8 cellular contexts compared by ENCODE assay signal in genomic region chr3:178083906-178084823, GRCh38.
DNase-seq lines count a peak whose midpoint lies in the region; ATAC-seq and TF ChIP-seq lines count a peak whose summit lies in the region.

No MANE protein-coding gene starts in this region.

- TF ChIP-seq CTCF in AG09309 (IDR thresholded peaks at IDR 0.05; ENCODE audit: control insufficient read depth, insufficient read depth, low read depth, low read length, missing control alignments) (peak; percentile 54), fibroblast of the aortic adventitia (IDR thresholded peaks at IDR 0.05; ENCODE audit: insufficient read depth, low read length) (peak; percentile 64), psoas muscle (IDR thresholded peaks at IDR 0.05) (peak; percentile 61)

- H3K9me3 ChIP-seq in HUES64 (ENCODE audit: insufficient read depth, low read depth, low read length): no peaks in the 10 kb centered on the region
- H3K9me3 ChIP-seq in psoas muscle: no peaks in the 10 kb centered on the region

- H3K4me1 ChIP-seq in HUES64 (ENCODE audit: insufficient read depth, low read length): peaks cover 18% of the 10 kb centered on the region
- H3K4me1 ChIP-seq in psoas muscle: peaks cover 31% of the 10 kb centered on the region

- intact Hi-C loops in psoas muscle (cut with DNase I): no loop called here

- no peak overlapping the region for H3K4me3 ChIP-seq in AG09309 (ENCODE audit: control insufficient read depth, low read depth, low read length)
- no peak overlapping the region for H3K4me3 ChIP-seq in HUES64 (ENCODE audit: low read length)
- H3K4me3 ChIP-seq in fibroblast of the aortic adventitia (ENCODE audit: low read depth, low read length): no peak overlapping the region
- H3K4me3 ChIP-seq in psoas muscle: peak overlapping the region; percentile 35

- H3K36me3 ChIP-seq in HUES64 (ENCODE audit: insufficient read depth, low read length): no peaks in the 10 kb centered on the region
- no peaks in the 10 kb centered on the region for H3K36me3 ChIP-seq in psoas muscle (ENCODE audit: insufficient read depth in 1 of 2, low read depth in 1 of 2)

- 70% methylated on average over 5 of the region's 6 CpGs for WGBS in HUES64
- WGBS in psoas muscle, 3 donors: 30 to 42% (median 41%) methylated on average over 6 of the region's 6 CpGs

- no peak overlapping the region for H3K4me3 Mint-ChIP-seq in activated CD8-positive, alpha-beta memory T cell treated with anti-CD3 and anti-CD28 coated beads, Interleukin-2, amount 10 ng/mL, durations not matched to agents 7 days and 5 days
- no peak overlapping the region for H3K4me3 Mint-ChIP-seq in stimulated activated memory B cell treated with anti-CD40 and anti-IgM and Interleukin-4, amounts not matched to agents 10 μg/mL and 1 μg/mL and 100 μg/mL, for 72 hours

- H3K27ac Mint-ChIP-seq in activated CD8-positive, alpha-beta memory T cell treated with anti-CD3 and anti-CD28 coated beads, Interleukin-2, amount 10 ng/mL, durations not matched to agents 7 days and 5 days: no peak overlapping the region
- no peak overlapping the region for H3K27ac Mint-ChIP-seq in stimulated activated memory B cell treated with anti-CD40 and anti-IgM and Interleukin-4, amounts not matched to agents 10 μg/mL and 1 μg/mL and 100 μg/mL, for 72 hours

- H3K27ac ChIP-seq in HUES64 (ENCODE audit: low read depth, low read length): 0 out of 2 replicates have a peak overlapping the region, but pooled peaks have one; percentile 12
- peak overlapping the region; percentile 63 for H3K27ac ChIP-seq in psoas muscle

- no peaks in the 10 kb centered on the region for H3K36me3 Mint-ChIP-seq in activated CD8-positive, alpha-beta memory T cell treated with anti-CD3 and anti-CD28 coated beads, Interleukin-2, amount 10 ng/mL, durations not matched to agents 7 days and 5 days
- no peaks in the 10 kb centered on the region for H3K36me3 Mint-ChIP-seq in stimulated activated memory B cell treated with anti-CD40 and anti-IgM and Interleukin-4, amounts not matched to agents 10 μg/mL and 1 μg/mL and 100 μg/mL, for 72 hours

- ATAC-seq in psoas muscle: peak in 3 of 4 donors; percentile 57 to 87 (median 79)
- no peak for ATAC-seq in activated CD8-positive, alpha-beta memory T cell treated with anti-CD3 and anti-CD28 coated beads, Interleukin-2, amount 10 ng/mL, durations not matched to agents 7 days and 5 days
- no peak for ATAC-seq in stimulated activated memory B cell treated with anti-CD40 and anti-IgM and Interleukin-4, amounts not matched to agents 10 μg/mL and 1 μg/mL and 100 μg/mL, for 72 hours

- H3K9me3 Mint-ChIP-seq in activated CD8-positive, alpha-beta memory T cell treated with anti-CD3 and anti-CD28 coated beads, Interleukin-2, amount 10 ng/mL, durations not matched to agents 7 days and 5 days (ENCODE audit: low read depth): no peaks in the 10 kb centered on the region
- H3K9me3 Mint-ChIP-seq in stimulated activated memory B cell treated with anti-CD40 and anti-IgM and Interleukin-4, amounts not matched to agents 10 μg/mL and 1 μg/mL and 100 μg/mL, for 72 hours: no peaks in the 10 kb centered on the region

- no peaks in the 10 kb centered on the region for H3K27me3 ChIP-seq in HUES64 (ENCODE audit: insufficient read depth, low read length)
- no peaks in the 10 kb centered on the region for H3K27me3 ChIP-seq in psoas muscle (ENCODE audit: insufficient read depth in 3 of 3, low read length in 2 of 3)

- peak overlapping the region; percentile 31; the same call in 1 of the 2 replicates for H3K9ac ChIP-seq in HUES64 (ENCODE audit: low read depth, low read length)

- no peak for DNase-seq in AG09309 (ENCODE audit: low read depth)
- DNase-seq in RPMI8226: peak; percentile 39
- DNase-seq in fibroblast of the aortic adventitia (ENCODE audit: low read depth): peak; percentile 34
- no peak for DNase-seq in psoas muscle
- DNase-seq in activated CD8-positive, alpha-beta memory T cell treated with anti-CD3 and anti-CD28 coated beads, Interleukin-2, amount 10 ng/mL, durations not matched to agents 7 days and 5 days: no peak
- DNase-seq in activated CD4-positive, CD25-positive, alpha-beta regulatory T cell (lab: John Stamatoyannopoulos, UW): no peak

- CTCF ChIA-PET in activated CD8-positive, alpha-beta memory T cell treated with anti-CD3 and anti-CD28 coated beads, Interleukin-2, amount 10 ng/mL, durations not matched to agents 7 days and 5 days (lab: Charles Lee): interaction anchor here (0.7 to 1.0 kb wide), 2 partner anchors 169 to 992 kb away, joined by 3 read pairs; no protein-coding TSS in a partner anchor

- no peaks in the 10 kb centered on the region for H3K27me3 Mint-ChIP-seq in activated CD8-positive, alpha-beta memory T cell treated with anti-CD3 and anti-CD28 coated beads, Interleukin-2, amount 10 ng/mL, durations not matched to agents 7 days and 5 days
- H3K27me3 Mint-ChIP-seq in stimulated activated memory B cell treated with anti-CD40 and anti-IgM and Interleukin-4, amounts not matched to agents 10 μg/mL and 1 μg/mL and 100 μg/mL, for 72 hours: peaks cover 21% of the 10 kb centered on the region

- peaks cover 2% of the 10 kb centered on the region for H3K4me1 Mint-ChIP-seq in activated CD8-positive, alpha-beta memory T cell treated with anti-CD3 and anti-CD28 coated beads, Interleukin-2, amount 10 ng/mL, durations not matched to agents 7 days and 5 days
- H3K4me1 Mint-ChIP-seq in stimulated activated memory B cell treated with anti-CD40 and anti-IgM and Interleukin-4, amounts not matched to agents 10 μg/mL and 1 μg/mL and 100 μg/mL, for 72 hours: no peaks in the 10 kb centered on the region

Comparison
In these comparisons a context has a peak if more than half of its experiments do, and no peak if none do; other contexts are left out.
1. DNase-seq: peak in RPMI8226 (single experiment) and fibroblast of the aortic adventitia (single experiment); none in AG09309 (single experiment), psoas muscle (0 of 2), activated CD8-positive, alpha-beta memory T cell treated with anti-CD3 and anti-CD28 coated beads, Interleukin-2, amount 10 ng/mL, durations not matched to agents 7 days and 5 days (single experiment) and activated CD4-positive, CD25-positive, alpha-beta regulatory T cell (0 of 4).
2. ATAC-seq: peak in psoas muscle (3 of 4); none in activated CD8-positive, alpha-beta memory T cell treated with anti-CD3 and anti-CD28 coated beads, Interleukin-2, amount 10 ng/mL, durations not matched to agents 7 days and 5 days (single experiment) and stimulated activated memory B cell treated with anti-CD40 and anti-IgM and Interleukin-4, amounts not matched to agents 10 μg/mL and 1 μg/mL and 100 μg/mL, for 72 hours (single experiment).
3. Peak in every context shown above with its lines, with median percentiles within 50 percentile points of each other: CTCF ChIP-seq.